Comparison of ENCODE assay signal across 1 cellular context in the genomic region with DNA sequence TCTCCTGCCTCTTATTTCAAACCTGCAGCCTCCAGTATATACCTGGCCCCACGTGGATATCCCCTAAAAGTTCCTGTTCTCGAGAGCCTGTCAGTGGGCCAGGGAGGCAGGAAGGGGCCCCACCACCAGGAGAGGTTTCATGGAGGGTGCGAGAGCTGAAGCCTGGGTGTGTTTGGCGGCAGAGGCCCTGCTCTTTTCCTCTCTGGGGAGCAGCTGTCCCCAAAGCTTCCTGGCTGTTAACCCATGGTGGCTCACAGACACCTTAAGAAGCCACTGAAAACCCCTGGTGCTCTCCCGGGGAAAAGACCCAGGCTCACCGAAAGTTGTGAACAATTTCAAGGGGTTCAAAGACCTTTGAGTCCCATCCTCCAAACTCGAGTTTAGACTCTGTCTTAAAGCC.
TF ChIP-seq lines count a peak whose summit lies in the region.

No MANE protein-coding gene starts in this region.

TF ChIP-seq in K562, 482 proteins besides CTCF, POLR2A, EP300 and RAD21:
- no peak for TF ChIP-seq FOXJ3 (CRISPR knock-in tag; IDR thresholded peaks at IDR 0.05)
- TF ChIP-seq ZNF3 (CRISPR knock-in tag; IDR thresholded peaks at IDR 0.05), result no peak
- TF ChIP-seq SPI1 (IDR thresholded peaks at IDR 0.05; ENCODE audit: borderline replicate concordance, low read depth, low read length), result no peak
- no peak for TF ChIP-seq ZHX1 (conservative IDR thresholded peaks at IDR 0.05; ENCODE audit: low read length)
- TF ChIP-seq SMARCB1 (IDR thresholded peaks at IDR 0.05; ENCODE audit: insufficient read length, low read depth), result no peak
- TF ChIP-seq, protein P1, sequence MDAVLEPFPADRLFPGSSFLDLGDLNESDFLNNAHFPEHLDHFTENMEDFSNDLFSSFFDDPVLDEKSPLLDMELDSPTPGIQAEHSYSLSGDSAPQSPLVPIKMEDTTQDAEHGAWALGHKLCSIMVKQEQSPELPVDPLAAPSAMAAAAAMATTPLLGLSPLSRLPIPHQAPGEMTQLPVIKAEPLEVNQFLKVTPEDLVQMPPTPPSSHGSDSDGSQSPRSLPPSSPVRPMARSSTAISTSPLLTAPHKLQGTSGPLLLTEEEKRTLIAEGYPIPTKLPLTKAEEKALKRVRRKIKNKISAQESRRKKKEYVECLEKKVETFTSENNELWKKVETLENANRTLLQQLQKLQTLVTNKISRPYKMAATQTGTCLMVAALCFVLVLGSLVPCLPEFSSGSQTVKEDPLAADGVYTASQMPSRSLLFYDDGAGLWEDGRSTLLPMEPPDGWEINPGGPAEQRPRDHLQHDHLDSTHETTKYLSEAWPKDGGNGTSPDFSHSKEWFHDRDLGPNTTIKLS (IDR thresholded peaks at IDR 0.05; ENCODE audit: borderline replicate concordance, low read depth), result no peak
- no peak for TF ChIP-seq CLOCK (CRISPR knock-in tag; IDR thresholded peaks at IDR 0.05; ENCODE audit: borderline replicate concordance)
- TF ChIP-seq NR3C1 (CRISPR knock-in tag; IDR thresholded peaks at IDR 0.05), result no peak
- no peak for TF ChIP-seq NCOA2 (IDR thresholded peaks at IDR 0.05; ENCODE audit: partially characterized antibody in 2 of 2)
- no peak for TF ChIP-seq USF1 (CRISPR knock-in tag; IDR thresholded peaks at IDR 0.05)
- no peak for TF ChIP-seq CXXC5 (CRISPR knock-in tag; IDR thresholded peaks at IDR 0.05)
- TF ChIP-seq STAG1 (CRISPR knock-in tag; IDR thresholded peaks at IDR 0.05; ENCODE audit: borderline replicate concordance), result no peak
- no peak for TF ChIP-seq ZNF174 (CRISPR knock-in tag; IDR thresholded peaks at IDR 0.05)
- no peak for TF ChIP-seq DACH1 (IDR thresholded peaks at IDR 0.05; ENCODE audit: partially characterized antibody)
